In genomic region chr21:32340863-32341848, GRCh38 we compare ENCODE assay signal across 23 cellular contexts. TPM values are rescaled to one million over a fixed set of nuclear protein-coding genes. Genes with fewer than 3 reads are reported as not detected.
"Had no signal": no experiment of that assay in that cellular context is flagged by ENCODE, and none has a peak within 500 bp of the region (broad histone marks: within the 10 kb centered on the region; RNA-seq: fewer than 3 reads in every experiment).

No MANE protein-coding gene starts in this region.

- ATAC-seq: effector memory CD8-positive, alpha-beta T cell; gastroesophageal sphincter; right lobe of liver had no signal

- H3K27me3 Mint-ChIP-seq: activated naive CD8-positive, alpha-beta T cell; activated T-cell treated with anti-CD3 and anti-CD28 coated beads, Interleukin-2, amount 50 U/mL, for 24 hours; dendritic cell treated with granulocyte-macrophage colony-stimulating factor and Interleukin-4, amounts not matched to agents 40 ng/mL and 50 ng/mL, for 4 days; effector memory CD8-positive, alpha-beta T cell had no signal

- H3K4me3 ChIP-seq: gastroesophageal sphincter, left ventricle myocardium inferior, prostate gland, right lobe of liver, spleen, thyroid gland had no signal

- H3K27me3 ChIP-seq: gastroesophageal sphincter, right lobe of liver, spleen, thyroid gland had no signal

- H3K4me2 ChIP-seq: SK-N-SH had no signal

- H3K9ac ChIP-seq: SK-N-SH had no signal

- H3K4me1 ChIP-seq: left ventricle myocardium inferior, prostate gland, right lobe of liver, spleen, thyroid gland had no signal

- H3K4me3 Mint-ChIP-seq: activated naive CD8-positive, alpha-beta T cell; activated T-cell treated with anti-CD3 and anti-CD28 coated beads, Interleukin-2, amount 50 U/mL, for 24 hours; brain; dendritic cell treated with granulocyte-macrophage colony-stimulating factor and Interleukin-4, amounts not matched to agents 40 ng/mL and 50 ng/mL, for 4 days; effector memory CD8-positive, alpha-beta T cell; nephron had no signal

- H3K9me2 ChIP-seq: SK-N-SH had no signal

- H3K9me3 ChIP-seq: prostate gland, right lobe of liver, thyroid gland had no signal

- H3K27ac ChIP-seq: gastroesophageal sphincter, left ventricle myocardium inferior, prostate gland, right lobe of liver, spleen, thyroid gland, VCaP had no signal

- H3K27ac Mint-ChIP-seq: activated naive CD8-positive, alpha-beta T cell; activated T-cell treated with anti-CD3 and anti-CD28 coated beads, Interleukin-2, amount 50 U/mL, for 24 hours; dendritic cell treated with granulocyte-macrophage colony-stimulating factor and Interleukin-4, amounts not matched to agents 40 ng/mL and 50 ng/mL, for 4 days; nephron had no signal

- DNase-seq: activated CD4-positive, alpha-beta T cell treated with anti-CD3 and anti-CD28 coated beads for 1 hour; activated CD4-positive, alpha-beta T cell treated with anti-CD3 and anti-CD28 coated beads, Interleukin-2, amount 50 U/mL, for 4 hours; activated gamma-delta T cell; activated T-cell treated with anti-CD3 and anti-CD28 coated beads, Interleukin-2, amount 50 U/mL, for 24 hours; effector memory CD8-positive, alpha-beta T cell; left ventricle myocardium inferior; mesenchymal stem cell; occipital lobe; SK-N-SH; spleen; stimulated activated CD4-positive, alpha-beta T cell treated with anti-CD3 and anti-CD28 coated beads, Interleukin-1b, Interleukin-23, amount 100 ng/mL, for 48 hours; T-helper 1 cell; thyroid gland had no signal

RNA-seq across cellular contexts. Expression of gene MRAP, which starts 42.5 kb away (rescaled TPM):
- total RNA-seq: gastroesophageal sphincter, left ventricle myocardium inferior, occipital lobe, spleen, thyroid gland, urinary bladder had no signal
- polyA plus RNA-seq: keratinocyte, SK-N-SH had no signal
